In the genomic region with DNA sequence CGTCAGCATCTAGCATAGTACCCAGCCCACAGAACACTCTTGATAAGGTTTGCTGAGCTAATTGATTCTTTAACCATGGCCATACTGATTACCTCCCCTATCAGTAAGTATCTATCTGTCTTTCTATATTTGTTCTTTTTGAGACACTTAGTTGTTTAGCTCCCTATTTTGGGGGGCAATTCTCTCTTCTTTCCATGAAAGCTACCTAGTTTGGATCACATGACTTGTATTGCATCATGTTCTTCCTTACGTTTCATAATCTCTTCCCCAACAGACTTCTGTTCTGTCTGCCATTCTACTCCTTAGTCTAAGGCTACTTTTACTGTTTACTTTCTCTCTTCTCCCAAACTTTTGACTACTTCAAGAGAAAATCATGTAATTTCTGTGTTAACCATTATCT, we compare ENCODE assay signal across 28 cellular contexts. TPM values are rescaled to one million over a fixed set of nuclear protein-coding genes. Genes with fewer than 3 reads are reported as not detected.
DNase-seq lines count a peak whose midpoint lies in the region; ATAC-seq and TF ChIP-seq lines count a peak whose summit lies in the region.
"Had no signal": no experiment of that assay in that cellular context is flagged by ENCODE, and none has a peak within 500 bp of the region (broad histone marks: within the 10 kb centered on the region; RNA-seq: fewer than 3 reads in every experiment).

No MANE protein-coding gene starts in this region.

- no peak overlapping the region for H3K4me3 ChIP-seq in A673 (ENCODE audit: low read depth, low read length, poor library complexity, severe bottlenecking)
- no peak overlapping the region for H3K4me3 ChIP-seq in HEK293 (ENCODE audit: low read depth, low read length)
- no peak overlapping the region for H3K4me3 ChIP-seq in SU-DHL-6 (ENCODE audit: insufficient read depth, low read length, poor library complexity, severe bottlenecking)
- H3K4me3 ChIP-seq: esophagus squamous epithelium, heart left ventricle, prostate gland, thyroid gland, vagina had no signal

- CTCF ChIA-PET in A673 (lab: Charles Lee) (no interaction called here), HEK293 (lab: Yijun Ruan, JAX) (no interaction called here)

- POLR2A ChIA-PET in A673 (lab: Charles Lee; ENCODE audit: low non-redundant PET): no interaction called here
- POLR2A ChIA-PET in HEK293 (lab: Yijun Ruan, JAX): no interaction called here

- H3K27me3 ChIP-seq in A673 (replicated peaks; ENCODE audit: insufficient read depth, low read depth, low read length, poor library complexity) (no peaks in the 10 kb centered on the region), SU-DHL-6 (ENCODE audit: low read length) (no peaks in the 10 kb centered on the region)
- H3K27me3 ChIP-seq: esophagus squamous epithelium, heart left ventricle, thyroid gland, vagina had no signal

- H3K4me2 ChIP-seq in SU-DHL-6 (ENCODE audit: low read depth, low read length, poor library complexity, severe bottlenecking): no peak overlapping the region

- no peaks in the 10 kb centered on the region for H3F3A ChIP-seq in SU-DHL-6 (ENCODE audit: insufficient read depth)

- intact Hi-C loops in A673 (cut with micrococcal nuclease; ENCODE audit: unreplicated experiment): no loop called here

- H3K9me3 ChIP-seq in A673 (ENCODE audit: low read depth, low read length, poor library complexity, severe bottlenecking) (no peaks in the 10 kb centered on the region), HEK293 (ENCODE audit: control insufficient read depth, insufficient read depth, low read depth, low read length) (no peaks in the 10 kb centered on the region), SU-DHL-6 (ENCODE audit: insufficient read depth, low read length) (no peaks in the 10 kb centered on the region)
- H3K9me3 ChIP-seq: esophagus squamous epithelium, prostate gland, thyroid gland, vagina had no signal

- H3K36me3 ChIP-seq in A673 (ENCODE audit: insufficient read depth, low read length, poor library complexity, severe bottlenecking): no peaks in the 10 kb centered on the region
- H3K36me3 ChIP-seq in HEK293 (ENCODE audit: control insufficient read depth in 2 of 2, insufficient read depth in 1 of 2, low read length in 2 of 2): no peaks in the 10 kb centered on the region
- no peaks in the 10 kb centered on the region for H3K36me3 ChIP-seq in SU-DHL-6 (ENCODE audit: low read length)
- H3K36me3 ChIP-seq: prostate gland, thyroid gland, vagina had no signal

- H3K4me1 ChIP-seq in A673 (ENCODE audit: insufficient read depth, low read length, poor library complexity, severe bottlenecking) (peaks cover 8% of the 10 kb centered on the region), HEK293 (ENCODE audit: control insufficient read depth, insufficient read depth, low read length) (no peaks in the 10 kb centered on the region)
- H3K4me1 ChIP-seq: esophagus squamous epithelium, prostate gland, thyroid gland had no signal

- no peak overlapping the region for H3K9ac ChIP-seq in SU-DHL-6 (ENCODE audit: low read length)

- no peak for ATAC-seq in HG03565 (IDR thresholded peaks at IDR 0.05; ENCODE audit: unreplicated experiment)
- no peak for ATAC-seq in HG03439 (IDR thresholded peaks at IDR 0.05; ENCODE audit: unreplicated experiment)
- no peak for ATAC-seq in GM21529 (IDR thresholded peaks at IDR 0.05; ENCODE audit: unreplicated experiment)
- ATAC-seq: heart left ventricle; naive thymus-derived CD8-positive, alpha-beta T cell; Panc1; sciatic nerve had no signal

- BruUV-seq in A673 (replicated peaks; lab: Mats Ljungman, UMichigan): no TSS peak

- H4K20me1 ChIP-seq in SU-DHL-6 (ENCODE audit: low read depth, low read length): no peaks in the 10 kb centered on the region

- TF ChIP-seq CTCF in A673 (conservative IDR thresholded peaks at IDR 0.05; ENCODE audit: low read depth, low read length) (no peak), HEK293 (tag by site-specific recombination; IDR thresholded peaks at IDR 0.05) (no peak), SU-DHL-6 (IDR thresholded peaks at IDR 0.05; ENCODE audit: insufficient read depth, low read length, poor library complexity, severe bottlenecking) (no peak)

- DNase-seq in A673 (ENCODE audit: low spot score) (no peak), iris pigment epithelial cell (ENCODE audit: low read depth) (peak; percentile 17), RKO (ENCODE audit: low spot score) (no peak)
- DNase-seq: amygdala; CD8-positive, alpha-beta memory T cell; esophagus squamous epithelium; foreskin melanocyte; H7; heart left ventricle; kidney; naive thymus-derived CD8-positive, alpha-beta T cell; NCI-H1417 treated with DMSO at 0.1 percent for 48 hours; NCI-H2081; NCI-H2227 treated with DMSO at 0.1 percent for 48 hours; NCI-H526; stimulated activated CD4-positive, alpha-beta T cell treated with anti-CD3 and anti-CD28 coated beads, Interleukin-12 subunit alpha, Interleukin-12 subunit beta, amount 100 ng/mL, for 4 hours; stimulated activated CD4-positive, alpha-beta T cell treated with anti-CD3 and anti-CD28 coated beads, Interleukin-4, amount 100 ng/mL, for 1 hour; T-helper 1 cell; thyroid gland had no signal

- H3K27ac ChIP-seq in A673 (ENCODE audit: low read depth, low read length, poor library complexity, severe bottlenecking) (peak overlapping the region; percentile 29), HEK293 (ENCODE audit: extremely low read depth, low read depth, low read length) (no peak overlapping the region), SU-DHL-6 (ENCODE audit: low read depth, low read length) (no peak overlapping the region)
- H3K27ac ChIP-seq: esophagus squamous epithelium, heart left ventricle, prostate gland, thyroid gland, vagina had no signal

- H2AFZ ChIP-seq in SU-DHL-6 (ENCODE audit: low read depth, low read length, severe bottlenecking): peak overlapping the region; percentile 19

- H3K9me2 ChIP-seq in SU-DHL-6 (replicated peaks; ENCODE audit: insufficient read depth, low read length): no peaks in the 10 kb centered on the region

- no peaks in the 10 kb centered on the region for H3K79me2 ChIP-seq in SU-DHL-6 (ENCODE audit: insufficient read depth, low read length)

TF ChIP-seq in HEK293, 187 proteins besides CTCF, POLR2A, EP300 and RAD21:
- 0 out of 2 replicates have a peak, but pooled peaks have one; percentile 10 for TF ChIP-seq PRDM1 (tag by site-specific recombination; IDR thresholded peaks at IDR 0.05)
- no peak for TF ChIP-seq BCL11B (tag by site-specific recombination; IDR thresholded peaks at IDR 0.05; ENCODE audit: low read depth)

RNA-seq across cellular contexts. Expression of a gene that starts 39.0 kb away (rescaled TPM):
- 9.9 and 10.9 TPM in 2 replicates for total RNA-seq in A673 (2021)
